In the genomic region with DNA sequence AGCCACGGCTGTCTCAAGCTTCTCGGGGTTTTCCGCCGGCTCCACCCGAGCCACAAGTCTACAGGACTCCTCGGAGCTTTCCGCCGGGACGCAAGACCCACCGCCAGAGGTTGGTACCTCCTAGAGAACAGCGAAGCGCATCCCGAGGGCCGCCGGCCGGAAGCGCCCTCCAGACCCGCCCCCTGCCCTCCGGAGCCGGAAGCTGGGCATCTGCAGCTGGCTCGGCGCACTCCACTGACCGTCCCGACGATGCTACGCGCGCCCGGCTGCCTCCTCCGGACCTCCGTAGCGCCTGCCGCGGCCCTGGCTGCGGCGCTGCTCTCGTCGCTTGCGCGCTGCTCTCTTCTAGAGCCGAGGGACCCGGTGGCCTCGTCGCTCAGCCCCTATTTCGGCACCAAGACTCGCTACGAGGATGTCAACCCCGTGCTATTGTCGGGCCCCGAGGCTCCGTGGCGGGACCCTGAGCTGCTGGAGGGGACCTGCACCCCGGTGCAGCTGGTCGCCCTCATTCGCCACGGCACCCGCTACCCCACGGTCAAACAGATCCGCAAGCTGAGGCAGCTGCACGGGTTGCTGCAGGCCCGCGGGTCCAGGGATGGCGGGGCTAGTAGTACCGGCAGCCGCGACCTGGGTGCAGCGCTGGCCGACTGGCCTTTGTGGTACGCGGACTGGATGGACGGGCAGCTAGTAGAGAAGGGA, we compare ENCODE assay signal across 8 cellular contexts. TPM values are rescaled to one million over a fixed set of nuclear protein-coding genes. Genes with fewer than 3 reads are reported as not detected.
DNase-seq lines count a peak whose midpoint lies in the region; ATAC-seq and TF ChIP-seq lines count a peak whose summit lies in the region.

A gene with protein sequence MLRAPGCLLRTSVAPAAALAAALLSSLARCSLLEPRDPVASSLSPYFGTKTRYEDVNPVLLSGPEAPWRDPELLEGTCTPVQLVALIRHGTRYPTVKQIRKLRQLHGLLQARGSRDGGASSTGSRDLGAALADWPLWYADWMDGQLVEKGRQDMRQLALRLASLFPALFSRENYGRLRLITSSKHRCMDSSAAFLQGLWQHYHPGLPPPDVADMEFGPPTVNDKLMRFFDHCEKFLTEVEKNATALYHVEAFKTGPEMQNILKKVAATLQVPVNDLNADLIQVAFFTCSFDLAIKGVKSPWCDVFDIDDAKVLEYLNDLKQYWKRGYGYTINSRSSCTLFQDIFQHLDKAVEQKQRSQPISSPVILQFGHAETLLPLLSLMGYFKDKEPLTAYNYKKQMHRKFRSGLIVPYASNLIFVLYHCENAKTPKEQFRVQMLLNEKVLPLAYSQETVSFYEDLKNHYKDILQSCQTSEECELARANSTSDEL (plus strand): TSS at position 227 of the 699 bp plus-strand sequence. CDS start 23 bp downstream, at position 250.

- no peaks in the 10 kb centered on the region for H4K20me1 ChIP-seq in OCI-LY7 (ENCODE audit: insufficient read depth, low read length)

- H3K4me1 Mint-ChIP-seq in Calu3 (ENCODE audit: low read depth, unreplicated experiment): no peaks in the 10 kb centered on the region

- peak within 1 kb of the TSS; percentile 69 for H3K27ac Mint-ChIP-seq in Calu3 (ENCODE audit: unreplicated experiment)

- peak within 1 kb of the TSS; percentile 83 for H3K4me3 Mint-ChIP-seq in Calu3 (ENCODE audit: low read depth, unreplicated experiment)

- peaks cover 21% of the 10 kb centered on the region for H3K36me3 Mint-ChIP-seq in Calu3 (ENCODE audit: insufficient read depth, unreplicated experiment)

- peaks cover 10% of the 10 kb centered on the region for H3K4me1 ChIP-seq in OCI-LY7 (ENCODE audit: insufficient read depth, low read length, poor library complexity, severe bottlenecking)
- H3K4me1 ChIP-seq in mononuclear cell (ENCODE audit: insufficient read depth, low read length): peaks cover 16% of the 10 kb centered on the region

- intact Hi-C loops in Calu3 (cut with micrococcal nuclease; ENCODE audit: unreplicated experiment) (no loop called here), OCI-LY7 (cut with micrococcal nuclease; ENCODE audit: unreplicated experiment) (no loop called here)

- no peaks in the 10 kb centered on the region for H3K9me2 ChIP-seq in OCI-LY7 (ENCODE audit: insufficient read depth, low read length)

- BruUV-seq in Calu3 (replicated peaks; lab: Mats Ljungman, UMichigan): no TSS peak
- BruUV-seq in OCI-LY7 (replicated peaks; lab: Mats Ljungman, UMichigan): no TSS peak

- peak; percentile 88 for ATAC-seq in GM19467 (IDR thresholded peaks at IDR 0.05; ENCODE audit: unreplicated experiment)

- no peak within 1 kb of the TSS for H3K27ac ChIP-seq in OCI-LY7 (ENCODE audit: low read depth, low read length, poor library complexity, severe bottlenecking)
- H3K27ac ChIP-seq in epithelial cell of prostate: peak within 1 kb of the TSS; percentile 80

- H2AFZ ChIP-seq in OCI-LY7 (ENCODE audit: low read length): peak within 1 kb of the TSS; percentile 73

- no peaks in the 10 kb centered on the region for H3K79me2 ChIP-seq in OCI-LY7 (ENCODE audit: insufficient read depth, low read depth, low read length)

- peak within 1 kb of the TSS; percentile 69 for H3K4me3 ChIP-seq in OCI-LY7 (ENCODE audit: low read depth, low read length, poor library complexity, severe bottlenecking)
- peak within 1 kb of the TSS; percentile 67 for H3K4me3 ChIP-seq in mononuclear cell (ENCODE audit: low read length)

- no peaks in the 10 kb centered on the region for H3K27me3 ChIP-seq in mononuclear cell (ENCODE audit: insufficient read depth, low read length)

- H3K4me2 ChIP-seq in OCI-LY7 (ENCODE audit: low read length): peak within 1 kb of the TSS; percentile 65

- no peaks in the 10 kb centered on the region for H3K9me3 Mint-ChIP-seq in Calu3 (ENCODE audit: low read depth, unreplicated experiment)

- TF ChIP-seq CTCF in Calu3 (IDR thresholded peaks at IDR 0.05; ENCODE audit: unreplicated experiment) (no peak), OCI-LY7 (conservative IDR thresholded peaks at IDR 0.05; ENCODE audit: low read length) (no peak)

- CTCF ChIA-PET in Calu3 (lab: Charles Lee) (interaction anchor here (0.5 kb wide), 1 partner anchor 609 kb away, joined by 4 read pairs; no protein-coding TSS in a partner anchor), OCI-LY7 (lab: Charles Lee; ENCODE audit: unreplicated experiment) (no interaction called here)

- H3K9me3 ChIP-seq in OCI-LY7 (ENCODE audit: low read length): no peaks in the 10 kb centered on the region
- H3K9me3 ChIP-seq in mononuclear cell (ENCODE audit: low read depth, low read length): no peaks in the 10 kb centered on the region

- POLR2A ChIA-PET in OCI-LY7 (lab: Charles Lee): interaction anchor here (0.5 to 1.1 kb wide), 5 partner anchors 13 to 882 kb away, joined by 3 to 9 read pairs (median 3); no protein-coding TSS in a partner anchor

- peak; percentile 80 for DNase-seq in Calu3
- DNase-seq in HPDE6-E6E7 (ENCODE audit: extremely low spot score): peak; percentile 76
- DNase-seq in OCI-LY7 (ENCODE audit: low spot score): peak; percentile 64
- peak; percentile 87 for DNase-seq in activated T-cell treated with anti-CD3 and anti-CD28 coated beads for 48 hours (ENCODE audit: low read depth)
- DNase-seq in epithelial cell of prostate (ENCODE audit: low read depth, low spot score): peak; percentile 24
- peak; percentile 53 to 77 for DNase-seq in stimulated activated CD8-positive, alpha-beta memory T cell treated with anti-CD3 and anti-CD28 coated beads, Interleukin-4, amount 100 ng/mL, for 4 hours (ENCODE audit: low read depth in 2 of 2, low spot score in 1 of 2)

- peaks cover 2% of the 10 kb centered on the region; the same call in 1 of the 2 replicates for H3K36me3 ChIP-seq in OCI-LY7 (ENCODE audit: insufficient read depth, low read length)

- peaks cover 13% of the 10 kb centered on the region for H3K27me3 Mint-ChIP-seq in Calu3 (ENCODE audit: unreplicated experiment)

RNA-seq across cellular contexts. Expression of the gene that starts here (rescaled TPM):
- total RNA-seq in Calu3 (2022) (12.6 and 13.9 TPM in 2 replicates), OCI-LY7 (2022) (6.8 and 8.4 TPM in 2 replicates), mononuclear cell (1.5 TPM)
- total RNA-seq in OCI-LY7 (2014; rRNA removed; shearing (Covaris generic)): 3.6 and 4.0 TPM in 2 replicates

Comparison
In these comparisons a context has a peak if more than half of its experiments do, and no peak if none do; other contexts are left out.
1. DNase-seq: peak in every context shown above with its lines; median percentile 87 in activated T-cell treated with anti-CD3 and anti-CD28 coated beads for 48 hours; 80 in Calu3; 76 in HPDE6-E6E7; 65 in stimulated activated CD8-positive, alpha-beta memory T cell treated with anti-CD3 and anti-CD28 coated beads, Interleukin-4, amount 100 ng/mL, for 4 hours; 64 in OCI-LY7; 24 in epithelial cell of prostate.